Comparison of ENCODE assay signal across 26 cellular contexts in the genomic region with DNA sequence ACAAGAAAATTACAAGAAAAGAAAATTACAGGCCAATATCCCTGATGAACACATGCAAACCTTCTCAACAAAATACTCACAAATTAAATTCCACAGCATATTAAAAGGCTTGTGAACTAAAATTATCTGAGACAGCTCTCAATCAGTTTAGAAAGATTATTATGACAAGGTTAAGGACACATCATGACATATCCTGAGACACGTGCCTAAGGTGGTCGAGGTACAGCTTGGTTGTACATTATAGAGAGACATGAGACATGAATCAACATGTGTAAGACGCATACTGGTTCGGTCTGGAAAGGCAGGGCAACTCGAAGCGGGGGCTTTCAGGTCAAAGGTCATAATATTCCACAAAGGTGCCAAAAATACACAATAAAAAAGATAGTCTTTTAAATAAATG.
"Had no signal": no experiment of that assay in that cellular context is flagged by ENCODE, and none has a peak within 500 bp of the region (broad histone marks: within the 10 kb centered on the region; RNA-seq: fewer than 3 reads in every experiment).

No MANE protein-coding gene starts in this region.

- ATAC-seq: stimulated activated effector memory CD8-positive, alpha-beta T cell treated with anti-CD3 and anti-CD28 coated beads, Interleukin-12 subunit alpha, Interleukin-12 subunit beta, amount 100 ng/mL, for 72 hours; stimulated activated memory B cell treated with anti-CD40 and anti-IgM and Interleukin-4, amounts not matched to agents 10 μg/mL and 1 μg/mL and 100 μg/mL, for 72 hours; stimulated activated naive B cell treated with anti-CD40 and anti-IgM and Interleukin-4, amounts not matched to agents 10 μg/mL and 1 μg/mL and 100 μg/mL, for 72 hours; stimulated activated naive CD8-positive, alpha-beta T cell treated with anti-CD3 and anti-CD28 coated beads, Interleukin-15, amount 100 ng/mL, for 72 hours; stimulated activated naive CD8-positive, alpha-beta T cell treated with anti-CD3 and anti-CD28 coated beads, Interleukin-15, Interleukin-2, amounts not matched to agents 100 U/mL and 50 U/mL, for 24 hours; upper lobe of right lung had no signal

- DNase-seq: stimulated activated CD4-positive, alpha-beta T cell treated with anti-CD3 and anti-CD28 coated beads, Interleukin-2, amount 100 ng/mL, for 48 hours; stimulated activated CD4-positive, alpha-beta T cell treated with anti-CD3 and anti-CD28 coated beads, Interleukin-4, amount 100 ng/mL, for 1 hour; stimulated activated CD4-positive, alpha-beta T cell treated with anti-CD3 and anti-CD28 coated beads, Interleukin-4, amount 100 ng/mL, for 24 hours; stimulated activated CD4-positive, alpha-beta T cell treated with anti-CD3 and anti-CD28 coated beads, Interleukin-4, amount 100 ng/mL, for 4 hours; stimulated activated CD8-positive, alpha-beta memory T cell treated with anti-CD3 and anti-CD28 coated beads, Interleukin-4, amount 100 ng/mL, for 48 hours; stimulated activated naive B cell treated with anti-CD40 and anti-IgM and Interleukin-4, amounts not matched to agents 10 μg/mL and 1 μg/mL and 100 μg/mL, for 72 hours; stimulated activated naive CD4-positive, alpha-beta T cell; stimulated activated naive CD4-positive, alpha-beta T cell treated with Interleukin-2 at 50 U/mL for 16 hours; stimulated activated naive CD8-positive, alpha-beta T cell treated with anti-CD3 and anti-CD28 coated beads, Interleukin-15, amount 100 ng/mL, for 72 hours; stimulated activated naive CD8-positive, alpha-beta T cell treated with anti-CD3 and anti-CD28 coated beads, Interleukin-15, Interleukin-2, amounts not matched to agents 100 U/mL and 50 U/mL, for 24 hours; stomach; substantia nigra; testis; thyroid gland; tibial artery; transverse colon; trophoblast cell; upper lobe of left lung; upper lobe of right lung; uterus had no signal

- H3K9me3 ChIP-seq: stomach, suprapubic skin, testis, thoracic aorta, thyroid gland, tibial artery, tibial nerve, transverse colon, upper lobe of left lung, upper lobe of right lung, uterus, vagina had no signal

- H3K4me1 ChIP-seq: stomach, suprapubic skin, testis, thyroid gland, tibial artery, tibial nerve, transverse colon, upper lobe of left lung, upper lobe of right lung, uterus, vagina had no signal

- H3K27me3 ChIP-seq: stomach, suprapubic skin, testis, thyroid gland, tibial artery, tibial nerve, transverse colon, upper lobe of left lung, upper lobe of right lung, uterus, vagina had no signal

- H3K36me3 ChIP-seq: stomach, suprapubic skin, thoracic aorta, thyroid gland, tibial artery, tibial nerve, transverse colon, upper lobe of left lung, upper lobe of right lung, uterus, vagina had no signal

- H3K27ac ChIP-seq: stomach, suprapubic skin, testis, thoracic aorta, thyroid gland, tibial artery, tibial nerve, transverse colon, upper lobe of left lung, upper lobe of right lung, uterus, vagina had no signal

- H3K4me3 ChIP-seq: stomach, suprapubic skin, testis, thoracic aorta, thyroid gland, tibial artery, tibial nerve, transverse colon, upper lobe of left lung, upper lobe of right lung, uterus, vagina had no signal
